8 cellular contexts compared by ENCODE assay signal in genomic region chr4:184536881-184537248, GRCh38.
DNase-seq lines count a peak whose midpoint lies in the region; ATAC-seq and TF ChIP-seq lines count a peak whose summit lies in the region.

No MANE protein-coding gene starts in this region.

- peaks cover 27 to 44% of the 10 kb centered on the region in 2 donors for H3K4me1 ChIP-seq in adrenal gland (replicated peaks in 1 of 2)
- H3K4me1 ChIP-seq in stomach smooth muscle (ENCODE audit: control insufficient read depth, insufficient read depth, low read length) = peaks cover 8% of the 10 kb centered on the region

- DNase-seq in activated naive CD4-positive, alpha-beta T cell treated with Interleukin-2 at 50 U/mL for 16 hours = no peak
- DNase-seq in adrenal gland (no peak), kidney epithelial cell (ENCODE audit: low read depth) (no peak), NCI-H146 treated with DMSO at 0.1 percent for 48 hours (lab: John Stamatoyannopoulos, UW; ENCODE audit: unreplicated experiment) (no peak), RPMI8226 (no peak)

- no peaks in the 10 kb centered on the region for H3K36me3 Mint-ChIP-seq in activated naive CD4-positive, alpha-beta T cell treated with anti-CD3 and anti-CD28 coated beads, Interleukin-2, amount 50 U/mL, for 24 hours

- TF ChIP-seq CTCF in adrenal gland (IDR thresholded peaks at IDR 0.05) = no peak
- no peak for TF ChIP-seq CTCF in kidney epithelial cell (IDR thresholded peaks at IDR 0.05; ENCODE audit: insufficient read depth, low read length, poor library complexity, severe bottlenecking)

- WGBS in adrenal gland, 4 donors = 7 to 9% (median 8%) methylated on average over 5 of the region's 5 CpGs

- H3K9me3 ChIP-seq in adrenal gland (replicated peaks in 1 of 3) (no peaks in the 10 kb centered on the region), stomach smooth muscle (ENCODE audit: control insufficient read depth in 2 of 2, low read length in 2 of 2) (no peaks in the 10 kb centered on the region)

- H3K4me3 Mint-ChIP-seq in activated naive CD4-positive, alpha-beta T cell treated with anti-CD3 and anti-CD28 coated beads, Interleukin-2, amount 50 U/mL, for 24 hours = peak overlapping the region; percentile 98

- no peaks in the 10 kb centered on the region for H3K36me3 ChIP-seq in adrenal gland (replicated peaks in 1 of 2)
- H3K36me3 ChIP-seq in kidney epithelial cell (ENCODE audit: control insufficient read depth, insufficient read depth, low read length) = no peaks in the 10 kb centered on the region
- H3K36me3 ChIP-seq in stomach smooth muscle (ENCODE audit: control insufficient read depth in 2 of 2, insufficient read depth in 2 of 2, low read length in 2 of 2) = no peaks in the 10 kb centered on the region

- H3K27me3 ChIP-seq in adrenal gland = no peaks in the 10 kb centered on the region
- no peaks in the 10 kb centered on the region for H3K27me3 ChIP-seq in kidney epithelial cell (ENCODE audit: control insufficient read depth, insufficient read depth, low read length)
- H3K27me3 ChIP-seq in stomach smooth muscle (ENCODE audit: control insufficient read depth in 1 of 2, insufficient read depth in 2 of 2, low read length in 2 of 2) = no peaks in the 10 kb centered on the region

- ATAC-seq in GM18502 (IDR thresholded peaks at IDR 0.05; ENCODE audit: poor library complexity, unreplicated experiment) = no peak

- peaks cover 54% of the 10 kb centered on the region for H3K4me1 Mint-ChIP-seq in activated naive CD4-positive, alpha-beta T cell treated with anti-CD3 and anti-CD28 coated beads, Interleukin-2, amount 50 U/mL, for 24 hours

- H3K4me3 ChIP-seq in adrenal gland = peak overlapping the region in 3 of 4 donors; percentile 35 to 77 (median 67)
- peak overlapping the region; percentile 54 for H3K4me3 ChIP-seq in kidney epithelial cell (ENCODE audit: low read depth, low read length)
- peak overlapping the region; percentile 79 to 90 for H3K4me3 ChIP-seq in stomach smooth muscle (ENCODE audit: low read length in 2 of 2)

- intact Hi-C loops in adrenal gland (cut with DNase I) = loop anchor here (5.0 to 10.0 kb wide), 3 partner anchors 62 to 265 kb away; partner anchors contain the start of gene IRF2 (in 2 of the 2)

- H3K9me3 Mint-ChIP-seq in activated naive CD4-positive, alpha-beta T cell treated with anti-CD3 and anti-CD28 coated beads, Interleukin-2, amount 50 U/mL, for 24 hours = no peaks in the 10 kb centered on the region

- H3K9ac ChIP-seq in stomach smooth muscle (ENCODE audit: low read length in 2 of 2) = peak overlapping the region; percentile 94 to 98

- peak overlapping the region; percentile 78 to 98 (median 94) for H3K27ac ChIP-seq in adrenal gland
- H3K27ac ChIP-seq in stomach smooth muscle (ENCODE audit: low read length) = peak overlapping the region; percentile 96

- no peaks in the 10 kb centered on the region for H3K27me3 Mint-ChIP-seq in activated naive CD4-positive, alpha-beta T cell treated with anti-CD3 and anti-CD28 coated beads, Interleukin-2, amount 50 U/mL, for 24 hours

- TF ChIP-seq POLR2A in adrenal gland (IDR thresholded peaks at IDR 0.05) = no peak

- H3K27ac Mint-ChIP-seq in activated naive CD4-positive, alpha-beta T cell treated with anti-CD3 and anti-CD28 coated beads, Interleukin-2, amount 50 U/mL, for 24 hours = peak overlapping the region; percentile 99
